Comparison of ENCODE assay signal across 11 cellular contexts in genomic region chr11:70048279-70049024, GRCh38. TPM values are rescaled to one million over a fixed set of nuclear protein-coding genes. Genes with fewer than 3 reads are reported as not detected.
DNase-seq lines count a peak whose midpoint lies in the region; ATAC-seq, FAIRE-seq and TF ChIP-seq lines count a peak whose summit lies in the region.
"Had no signal": no experiment of that assay in that cellular context is flagged by ENCODE, and none has a peak within 500 bp of the region (broad histone marks: within the 10 kb centered on the region; RNA-seq: fewer than 3 reads in every experiment).

No MANE protein-coding gene starts in this region.

- H3K36me3 ChIP-seq in heart right ventricle: no peaks in the 10 kb centered on the region
- H3K36me3 ChIP-seq in right atrium auricular region: no peaks in the 10 kb centered on the region
- no peaks in the 10 kb centered on the region for H3K36me3 ChIP-seq in WERI-Rb-1

- 47 to 49% methylated on average over 11 of the region's 12 CpGs for WGBS in heart right ventricle, 2 donors

- DNase-seq in heart right ventricle (no peak), right atrium auricular region (ENCODE audit: low spot score) (no peak), WERI-Rb-1 (peak; percentile 65), iPS DF 19.7 (ENCODE audit: low read depth, low spot score) (peak; percentile 15), urothelium cell line (ENCODE audit: low spot score) (peak; percentile 35), GM20000 (ENCODE audit: low spot score) (no peak), NOMO-1 (lab: John Stamatoyannopoulos, UW; ENCODE audit: unreplicated experiment in 2 of 2) (no peak)
- no peak for DNase-seq in activated CD4-positive, alpha-beta T cell treated with anti-CD3 and anti-CD28 coated beads, Interleukin-2, amount 50 U/mL, for 4 hours
- DNase-seq: CD4-positive, alpha-beta T cell; naive thymus-derived CD4-positive, alpha-beta T cell had no signal

- ATAC-seq in heart right ventricle: no peak
- ATAC-seq: naive thymus-derived CD4-positive, alpha-beta T cell had no signal

- TF ChIP-seq CTCF in heart right ventricle (IDR thresholded peaks at IDR 0.05) (peak in 5 of 9 donors; percentile 9 to 27 (median 10)), right atrium auricular region (IDR thresholded peaks at IDR 0.05) (peak in 1 of 2 donors; percentile 28), WERI-Rb-1 (IDR thresholded peaks at IDR 0.05; ENCODE audit: low read depth, low read length) (peak; percentile 68), GM20000 (IDR thresholded peaks at IDR 0.05; ENCODE audit: extremely low read depth, missing control alignments) (no peak)

- H3K27ac ChIP-seq in heart right ventricle (no peak overlapping the region), right atrium auricular region (no peak overlapping the region), WERI-Rb-1 (no peak overlapping the region)

- peaks cover 0 to 23% (median 9%) of the 10 kb centered on the region in 11 donors for H3K9me3 ChIP-seq in heart right ventricle
- peaks cover 0 to 10% of the 10 kb centered on the region in 2 donors for H3K9me3 ChIP-seq in right atrium auricular region
- H3K9me3 ChIP-seq in WERI-Rb-1 (ENCODE audit: severe bottlenecking): peaks cover 6% of the 10 kb centered on the region

- peaks cover 0 to 20% (median 7%) of the 10 kb centered on the region in 7 donors for H3K27me3 ChIP-seq in heart right ventricle
- no peaks in the 10 kb centered on the region for H3K27me3 ChIP-seq in right atrium auricular region
- no peaks in the 10 kb centered on the region for H3K27me3 ChIP-seq in WERI-Rb-1 (ENCODE audit: insufficient read depth, low read depth, severe bottlenecking)

- intact Hi-C loops in heart right ventricle (cut with DNase I): no loop called here

- no peak overlapping the region for H3K4me3 ChIP-seq in heart right ventricle
- H3K4me3 ChIP-seq in right atrium auricular region: no peak overlapping the region
- H3K4me3 ChIP-seq in WERI-Rb-1 (ENCODE audit: low read depth, low read length): no peak overlapping the region

- FAIRE-seq in urothelium cell line (lab: Jason Lieb, UNC): no peak

- H3K4me1 ChIP-seq in heart right ventricle (no peaks in the 10 kb centered on the region), right atrium auricular region (no peaks in the 10 kb centered on the region)

RNA-seq across cellular contexts. Expression of gene ANO1, which starts 29.7 kb away (rescaled TPM):
- total RNA-seq in heart right ventricle (10 to 100 TPM in 5 of 10 donors, 1 to 10 TPM in 5; 6.6 to 13.8 (median 9.7) TPM), right atrium auricular region (10 to 100 TPM; 10.2 to 29.4 TPM)
- 10 to 100 TPM in 1 of 2 donors, 1 to 10 TPM in 1; 6.8 to 12.7 TPM for polyA plus RNA-seq in heart right ventricle
- total RNA-seq: CD4-positive, alpha-beta T cell; naive thymus-derived CD4-positive, alpha-beta T cell; T-helper 2 cell treated with Interferon-gamma antibody and Interleukin-4, amounts not matched to agents 100 ng/mL and 5 ng/mL, for 36 hours had no signal
- polyA plus RNA-seq: naive thymus-derived CD4-positive, alpha-beta T cell had no signal

Comparison
In these comparisons a context has a peak if more than half of its experiments do, and no peak if none do; other contexts are left out.
1. DNase-seq: peak in WERI-Rb-1 (single experiment), iPS DF 19.7 (single experiment) and urothelium cell line (single experiment); none in heart right ventricle (0 of 2), right atrium auricular region (single experiment), GM20000 (single experiment), activated CD4-positive, alpha-beta T cell treated with anti-CD3 and anti-CD28 coated beads, Interleukin-2, amount 50 U/mL, for 4 hours (0 of 2) and NOMO-1 (0 of 2).